In genomic region chr3:6168242-6168641, GRCh38 we compare ENCODE assay signal across 12 cellular contexts.
"Had no signal": no experiment of that assay in that cellular context is flagged by ENCODE, and none has a peak within 500 bp of the region (broad histone marks: within the 10 kb centered on the region; RNA-seq: fewer than 3 reads in every experiment).

No MANE protein-coding gene starts in this region.

- ATAC-seq: activated CD4-positive, alpha-beta T cell treated with anti-CD3 and anti-CD28 coated beads for 36 hours; activated T-cell treated with anti-CD3 and anti-CD28 coated beads, Interleukin-2, amount 50 U/mL, for 4 hours; pancreas; sciatic nerve had no signal

- H3K27me3 Mint-ChIP-seq: activated CD4-positive, alpha-beta memory T cell treated with anti-CD3 and anti-CD28 coated beads, Interleukin-2, amount 10 ng/mL, durations not matched to agents 7 days and 5 days; activated CD4-positive, alpha-beta T cell treated with anti-CD3 and anti-CD28 coated beads for 36 hours; activated naive CD4-positive, alpha-beta T cell treated with anti-CD3 and anti-CD28 coated beads, Interleukin-2, amount 50 U/mL, for 24 hours; naive B cell had no signal

- H3K36me3 Mint-ChIP-seq: activated naive CD4-positive, alpha-beta T cell treated with anti-CD3 and anti-CD28 coated beads, Interleukin-2, amount 50 U/mL, for 24 hours; naive B cell had no signal

- H3K4me3 Mint-ChIP-seq: activated CD4-positive, alpha-beta memory T cell treated with anti-CD3 and anti-CD28 coated beads, Interleukin-2, amount 10 ng/mL, durations not matched to agents 7 days and 5 days; activated CD4-positive, alpha-beta T cell treated with anti-CD3 and anti-CD28 coated beads for 36 hours; activated naive CD4-positive, alpha-beta T cell treated with anti-CD3 and anti-CD28 coated beads, Interleukin-2, amount 50 U/mL, for 24 hours; activated T-cell treated with anti-CD3 and anti-CD28 coated beads, Interleukin-2, amount 50 U/mL, for 4 hours; naive B cell had no signal

- DNase-seq: activated CD4-positive, alpha-beta memory T cell treated with anti-CD3 and anti-CD28 coated beads, Interleukin-2, amount 10 ng/mL, durations not matched to agents 7 days and 5 days; activated CD4-positive, alpha-beta T cell treated with anti-CD3 and anti-CD28 coated beads for 36 hours; activated effector memory CD4-positive, alpha-beta T cell treated with anti-CD3 and anti-CD28 coated beads, Interleukin-2, amount 50 U/mL, for 16 hours; activated T-cell treated with anti-CD3 and anti-CD28 coated beads, Interleukin-2, amount 50 U/mL, for 4 hours; adrenal gland; naive B cell; pancreas; stimulated activated CD4-positive, alpha-beta T cell treated with anti-CD3 and anti-CD28 coated beads, Interleukin-1b, Interleukin-23, amount 100 ng/mL, for 48 hours; stomach; T-helper 9 cell had no signal

- H3K27ac Mint-ChIP-seq: activated CD4-positive, alpha-beta memory T cell treated with anti-CD3 and anti-CD28 coated beads, Interleukin-2, amount 10 ng/mL, durations not matched to agents 7 days and 5 days; activated CD4-positive, alpha-beta T cell treated with anti-CD3 and anti-CD28 coated beads for 36 hours; activated naive CD4-positive, alpha-beta T cell treated with anti-CD3 and anti-CD28 coated beads, Interleukin-2, amount 50 U/mL, for 24 hours had no signal

- H3K4me1 Mint-ChIP-seq: activated CD4-positive, alpha-beta memory T cell treated with anti-CD3 and anti-CD28 coated beads, Interleukin-2, amount 10 ng/mL, durations not matched to agents 7 days and 5 days; activated CD4-positive, alpha-beta T cell treated with anti-CD3 and anti-CD28 coated beads for 36 hours; activated naive CD4-positive, alpha-beta T cell treated with anti-CD3 and anti-CD28 coated beads, Interleukin-2, amount 50 U/mL, for 24 hours had no signal

- H3K9me3 Mint-ChIP-seq: activated naive CD4-positive, alpha-beta T cell treated with anti-CD3 and anti-CD28 coated beads, Interleukin-2, amount 50 U/mL, for 24 hours had no signal
